ENCODE assay signal across 24 cellular contexts in genomic region chr6:170388113-170388512, GRCh38.
DNase-seq lines count a peak whose midpoint lies in the region; TF ChIP-seq lines count a peak whose summit lies in the region.
"Had no signal": no experiment of that assay in that cellular context is flagged by ENCODE, and none has a peak within 500 bp of the region (broad histone marks: within the 10 kb centered on the region; RNA-seq: fewer than 3 reads in every experiment).

No MANE protein-coding gene starts in this region.

- H3K36me3 ChIP-seq in BE2C (peaks cover 7% of the 10 kb centered on the region; the same call in 1 of the 2 replicates), mesodermal cell (ENCODE audit: control insufficient read depth, insufficient read depth, low read length) (peaks cover 58% of the 10 kb centered on the region), sigmoid colon (peaks cover 0 to 49% (median 8%) of the 10 kb centered on the region in 4 donors), spleen (peaks cover 0 to 90% (median 46%) of the 10 kb centered on the region in 6 donors)

- TF ChIP-seq CTCF in BE2C (IDR thresholded peaks at IDR 0.05; ENCODE audit: low read depth, low read length) (no peak), sigmoid colon (IDR thresholded peaks at IDR 0.05) (no peak), spleen (IDR thresholded peaks at IDR 0.05 in 8 of 11, conservative IDR thresholded peaks at IDR 0.05 in 3 of 11) (no peak)

- H3K27ac ChIP-seq in mesodermal cell (ENCODE audit: low read depth, low read length, severe bottlenecking), result peak overlapping the region; percentile 36
- no peak overlapping the region for H3K27ac ChIP-seq in sigmoid colon
- H3K27ac ChIP-seq in spleen, result no peak overlapping the region
- H3K27ac ChIP-seq: heart right ventricle, KMS-11, left lung, thoracic aorta, vagina had no signal

- 92 to 96% methylated on average over 8 of the region's 8 CpGs for WGBS in mesodermal cell (ENCODE audit: insufficient coverage in 2 of 2), 2 experiments
- 89 to 94% methylated on average over 8 of the region's 8 CpGs for WGBS in sigmoid colon, 2 donors
- 91 to 94% (median 92%) methylated on average over 8 of the region's 8 CpGs for WGBS in spleen, 5 donors

- DNase-seq in BE2C (peak; percentile 40), LHCN-M2 (ENCODE audit: low read depth) (peak; percentile 60), dedifferentiated amniotic fluid mesenchymal stem cell (ENCODE audit: extremely low spot score) (peak; percentile 75), sigmoid colon (no peak), DMS 273 (lab: John Stamatoyannopoulos, UW; ENCODE audit: unreplicated experiment) (no peak), spleen (no peak)
- no peak for DNase-seq in activated T-cell treated with anti-CD3 and anti-CD28 coated beads, Interleukin-2, amount 50 U/mL, for 48 hours
- DNase-seq: activated CD4-positive, alpha-beta T cell treated with anti-CD3 and anti-CD28 coated beads for 48 hours; AML-193; COR-L47; cortex of kidney; DMS79 treated with DMSO at 0.1 percent for 48 hours; heart right ventricle; left lung; midbrain; MV-4-11; NCI-H1694; NCI-H526 treated with DMSO at 0.1 percent for 48 hours; stimulated activated CD4-positive, alpha-beta T cell treated with anti-CD3 and anti-CD28 coated beads, Interleukin-2, amount 100 ng/mL, for 24 hours; T-helper 17 cell had no signal

- H3K9me3 ChIP-seq in BE2C, result no peaks in the 10 kb centered on the region
- H3K9me3 ChIP-seq in mesodermal cell (ENCODE audit: control insufficient read depth, low read length), result no peaks in the 10 kb centered on the region
- H3K9me3 ChIP-seq in sigmoid colon, result no peaks in the 10 kb centered on the region
- H3K9me3 ChIP-seq in spleen, result no peaks in the 10 kb centered on the region
- H3K9me3 ChIP-seq: heart right ventricle, left lung, thoracic aorta, vagina had no signal

- H3K27me3 ChIP-seq in BE2C (no peaks in the 10 kb centered on the region), sigmoid colon (no peaks in the 10 kb centered on the region), spleen (replicated peaks in 1 of 7) (no peaks in the 10 kb centered on the region)
- H3K27me3 ChIP-seq: heart right ventricle, left lung, vagina had no signal

- TF ChIP-seq EP300 in sigmoid colon (IDR thresholded peaks at IDR 0.05), result no peak

- no peak for TF ChIP-seq POLR2A in sigmoid colon (IDR thresholded peaks at IDR 0.05)
- no peak for TF ChIP-seq POLR2A in spleen (IDR thresholded peaks at IDR 0.05)

- intact Hi-C loops in sigmoid colon (cut with DNase I) (no loop called here), spleen (cut with DNase I; ENCODE audit: low total_unique reads) (no loop called here)

- H3K4me3 ChIP-seq in BE2C (ENCODE audit: low read depth, low read length) (no peak overlapping the region), mesodermal cell (ENCODE audit: extremely low read depth, insufficient read depth, low read length, poor library complexity, severe bottlenecking) (no peak overlapping the region), sigmoid colon (no peak overlapping the region), spleen (no peak overlapping the region)
- H3K4me3 ChIP-seq: heart right ventricle, left lung, thoracic aorta, vagina had no signal

- peaks cover 4% of the 10 kb centered on the region for H3K4me1 ChIP-seq in BE2C
- H3K4me1 ChIP-seq in mesodermal cell (ENCODE audit: control insufficient read depth, insufficient read depth, low read length, poor library complexity, severe bottlenecking), result no peaks in the 10 kb centered on the region
- peaks cover 0 to 9% (median 3%) of the 10 kb centered on the region in 4 donors for H3K4me1 ChIP-seq in sigmoid colon
- H3K4me1 ChIP-seq in spleen, result no peaks in the 10 kb centered on the region
- H3K4me1 ChIP-seq: left lung, vagina had no signal

Comparison
In these comparisons a context has a peak if more than half of its experiments do, and no peak if none do; other contexts are left out.
1. DNase-seq: peak in BE2C (single experiment), LHCN-M2 (single experiment) and dedifferentiated amniotic fluid mesenchymal stem cell (single experiment); none in sigmoid colon (single experiment), activated T-cell treated with anti-CD3 and anti-CD28 coated beads, Interleukin-2, amount 50 U/mL, for 48 hours (0 of 2), DMS 273 (single experiment) and spleen (single experiment).